Comparison of ENCODE assay signal across 8 cellular contexts in the genomic region with DNA sequence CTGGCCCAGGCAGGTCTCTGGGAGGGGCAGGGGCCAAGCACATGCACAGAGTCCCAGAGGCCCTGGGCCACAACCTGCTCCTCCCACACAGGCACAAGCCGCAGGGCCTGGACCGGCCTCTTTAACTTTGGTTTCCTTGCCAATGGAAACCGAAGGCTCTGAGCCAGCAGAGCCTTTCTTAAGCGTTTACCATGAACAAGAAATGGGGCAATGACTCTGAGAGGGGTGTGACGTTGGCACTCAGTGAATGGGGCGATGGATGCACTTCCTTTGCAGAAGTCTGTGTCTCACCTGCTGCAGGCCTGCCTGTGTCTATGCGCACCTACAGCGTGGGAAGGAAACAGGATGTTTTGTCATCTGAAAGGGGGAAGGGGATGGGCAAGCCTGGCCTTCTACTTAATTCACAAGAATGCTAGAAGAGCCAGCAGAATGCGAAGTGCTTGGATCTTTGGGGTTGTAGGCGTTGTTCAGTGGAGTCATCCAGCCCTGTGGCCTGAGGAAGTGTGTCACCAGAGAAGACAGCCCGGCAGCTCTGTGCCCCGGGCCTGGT. TPM values are rescaled to one million over a fixed set of nuclear protein-coding genes. Genes with fewer than 3 reads are reported as not detected.
DNase-seq lines count a peak whose midpoint lies in the region; ATAC-seq, FAIRE-seq and TF ChIP-seq lines count a peak whose summit lies in the region.

No MANE protein-coding gene starts in this region.

- H2BK5ac ChIP-seq in mesendoderm (ENCODE audit: low read length): no peak overlapping the region

- TF ChIP-seq POLR2A in stomach (IDR thresholded peaks at IDR 0.05): no peak

- TF ChIP-seq CTCF in brain (conservative IDR thresholded peaks at IDR 0.05) (no peak), stomach (IDR thresholded peaks at IDR 0.05) (no peak)

- no peak for DNase-seq in T-helper 2 cell treated with Interferon-gamma antibody and Interleukin-4, amounts not matched to agents 5 μg/mL and 100 μg/mL, for 36 hours (ENCODE audit: low spot score)
- DNase-seq in mesendoderm (peak; percentile 69), stomach (peak; percentile 29), NCI-H1436 treated with DMSO at 0.1 percent for 48 hours (lab: John Stamatoyannopoulos, UW) (no peak), RCC 7860 (ENCODE audit: low spot score) (no peak), globus pallidus (ENCODE audit: low spot score) (no peak)

- peak overlapping the region; percentile 60 for H3K27ac Mint-ChIP-seq in T-helper 2 cell treated with Interferon-gamma antibody and Interleukin-4, amounts not matched to agents 5 μg/mL and 100 μg/mL, for 36 hours
- peak overlapping the region; percentile 53 to 92 (median 74) for H3K27ac Mint-ChIP-seq in brain

- H3K36me3 Mint-ChIP-seq in T-helper 2 cell treated with Interferon-gamma antibody and Interleukin-4, amounts not matched to agents 5 μg/mL and 100 μg/mL, for 36 hours (ENCODE audit: low read depth): peaks cover 8% of the 10 kb centered on the region
- H3K36me3 Mint-ChIP-seq in brain: peaks cover 42% of the 10 kb centered on the region

- ATAC-seq in GM18868 (IDR thresholded peaks at IDR 0.05; ENCODE audit: unreplicated experiment): no peak

- no peak overlapping the region for H3K23ac ChIP-seq in mesendoderm (ENCODE audit: low read length)

- H3K9me3 ChIP-seq in stomach: no peaks in the 10 kb centered on the region

- no peak overlapping the region for H3K9ac ChIP-seq in mesendoderm (ENCODE audit: low read length)

- H4K5ac ChIP-seq in mesendoderm (ENCODE audit: low read length): no peak overlapping the region

- H3K27me3 ChIP-seq in mesendoderm (ENCODE audit: insufficient read depth, low read length, poor library complexity): no peaks in the 10 kb centered on the region
- H3K27me3 ChIP-seq in stomach: no peaks in the 10 kb centered on the region

- H3K4me3 Mint-ChIP-seq in T-helper 2 cell treated with Interferon-gamma antibody and Interleukin-4, amounts not matched to agents 5 μg/mL and 100 μg/mL, for 36 hours: no peak overlapping the region
- H3K4me3 Mint-ChIP-seq in brain: no peak overlapping the region

- H3K18ac ChIP-seq in mesendoderm (ENCODE audit: low read length): no peak overlapping the region

- no peak overlapping the region for H2BK15ac ChIP-seq in mesendoderm (replicated peaks; ENCODE audit: low read depth)

- no peak for TF ChIP-seq EP300 in stomach (IDR thresholded peaks at IDR 0.05)

- no peak for FAIRE-seq in RCC 7860 (lab: Jason Lieb, UNC)

- intact Hi-C loops in stomach (cut with DNase I; ENCODE audit: low total_unique reads): loop anchor here (5.0 to 10.0 kb wide), 2 partner anchors 345 to 443 kb away; no protein-coding TSS in a partner anchor

- H3K4me1 Mint-ChIP-seq in T-helper 2 cell treated with Interferon-gamma antibody and Interleukin-4, amounts not matched to agents 5 μg/mL and 100 μg/mL, for 36 hours (ENCODE audit: low read depth): peaks cover 5% of the 10 kb centered on the region
- H3K4me1 Mint-ChIP-seq in brain: peaks cover 34% of the 10 kb centered on the region

- H3K56ac ChIP-seq in mesendoderm (ENCODE audit: low read length): peak overlapping the region; percentile 22

- H2AK5ac ChIP-seq in mesendoderm (ENCODE audit: low read length): no peak overlapping the region

- H3K4me1 ChIP-seq in mesendoderm (ENCODE audit: control insufficient read depth, low read depth, low read length) (peaks cover 5% of the 10 kb centered on the region), stomach (peaks cover 0 to 24% (median 4%) of the 10 kb centered on the region in 4 donors)

- H4K8ac ChIP-seq in mesendoderm (ENCODE audit: low read depth, low read length): no peak overlapping the region

- no peaks in the 10 kb centered on the region for H3K79me1 ChIP-seq in mesendoderm (ENCODE audit: low read length)

- no peak overlapping the region for H3K4me3 ChIP-seq in mesendoderm (ENCODE audit: low read length)
- no peak overlapping the region for H3K4me3 ChIP-seq in stomach

- H3K79me2 ChIP-seq in mesendoderm (ENCODE audit: control insufficient read depth, insufficient read depth, low read length): no peaks in the 10 kb centered on the region

- no peak overlapping the region for H3K4ac ChIP-seq in mesendoderm (ENCODE audit: low read depth, low read length)

- H3K36me3 ChIP-seq in mesendoderm (ENCODE audit: control insufficient read depth, insufficient read depth, low read length): peaks cover 4% of the 10 kb centered on the region
- H3K36me3 ChIP-seq in stomach: peaks cover 10 to 99% (median 89%) of the 10 kb centered on the region in 4 donors

- no peaks in the 10 kb centered on the region for H3K27me3 Mint-ChIP-seq in T-helper 2 cell treated with Interferon-gamma antibody and Interleukin-4, amounts not matched to agents 5 μg/mL and 100 μg/mL, for 36 hours (ENCODE audit: low read depth)
- no peaks in the 10 kb centered on the region for H3K27me3 Mint-ChIP-seq in brain

- H3K4me2 ChIP-seq in mesendoderm (ENCODE audit: low read length): no peak overlapping the region

- WGBS in mesendoderm (ENCODE audit: extremely low coverage, insufficient coverage, low lambda C conversion rate): no CpG with 5 or more reads among the region's 12 CpGs
- WGBS in stomach, 5 donors: 59 to 74% (median 63%) methylated on average over 12 of the region's 12 CpGs

- H2BK120ac ChIP-seq in mesendoderm (ENCODE audit: low read depth, low read length): no peak overlapping the region

- H3K27ac ChIP-seq in mesendoderm (ENCODE audit: low read depth, low read length) (no peak overlapping the region), stomach (peak overlapping the region in 1 of 5 donors; percentile 25)

- H3K9me3 Mint-ChIP-seq in T-helper 2 cell treated with Interferon-gamma antibody and Interleukin-4, amounts not matched to agents 5 μg/mL and 100 μg/mL, for 36 hours: no peaks in the 10 kb centered on the region
- H3K9me3 Mint-ChIP-seq in brain: no peaks in the 10 kb centered on the region

RNA-seq across cellular contexts. Expression of a gene that starts 41.8 kb away (rescaled TPM):
- polyA plus RNA-seq in brain (ENCODE audit: insufficient read depth, low read depth, low replicate concordance) (39.4 TPM), stomach (10 to 100 TPM; 12.3 to 17.0 (median 13.9) TPM)
- 14.8 TPM for polyA plus RNA-seq in mesendoderm (2013, experiment 1 of 2)
- 14.7 TPM for polyA plus RNA-seq in mesendoderm (2013, experiment 2 of 2)
- total RNA-seq in stomach: 100 to 1,000 TPM in 2 of 5 donors, 10 to 100 TPM in 2, 1 to 10 TPM in 1; 9.9 to 163 (median 61.5) TPM

RNA-seq across cellular contexts. Expression of a gene that starts 42.1 kb away (rescaled TPM):
- 15.6 TPM for polyA plus RNA-seq in brain (ENCODE audit: insufficient read depth, low read depth, low replicate concordance)
- 44.4 TPM for polyA plus RNA-seq in mesendoderm (2013, experiment 1 of 2)
- 43.9 TPM for polyA plus RNA-seq in mesendoderm (2013, experiment 2 of 2)
- total RNA-seq in stomach: 10 to 100 TPM in 4 of 5 donors, 1 to 10 TPM in 1; 5.8 to 74.1 (median 40.6) TPM
- polyA plus RNA-seq in stomach: 10 to 100 TPM; 13.8 to 23.4 (median 20.1) TPM

RNA-seq across cellular contexts. Expression of a gene that starts 46.6 kb away (rescaled TPM):
- not detected for polyA plus RNA-seq in brain (ENCODE audit: insufficient read depth, low read depth, low replicate concordance)
- 0.04 TPM for polyA plus RNA-seq in mesendoderm (2013, experiment 1 of 2)
- 0.03 TPM for polyA plus RNA-seq in mesendoderm (2013, experiment 2 of 2)
- total RNA-seq in stomach: not detected
- polyA plus RNA-seq in stomach: not detected

RNA-seq across cellular contexts. Expression of a gene that starts 53.4 kb away (rescaled TPM):
- polyA plus RNA-seq in brain (ENCODE audit: insufficient read depth, low read depth, low replicate concordance): 1.4 TPM
- polyA plus RNA-seq in mesendoderm (2013, experiment 1 of 2): 0.29 TPM
- 0.35 TPM for polyA plus RNA-seq in mesendoderm (2013, experiment 2 of 2)
- 1 to 10 TPM in 1 of 5 donors, under 1 TPM in 2, not detected in 2; 0.72 to 4.0 (median 0.92) TPM for total RNA-seq in stomach
- 1 to 10 TPM in 2 of 3 donors, under 1 TPM in 1; 0.33 to 2.7 (median 2.6) TPM for polyA plus RNA-seq in stomach

Comparison
In these comparisons a context has a peak if more than half of its experiments do, and no peak if none do; other contexts are left out.
1. DNase-seq: peak in mesendoderm (single experiment) and stomach (single experiment); none in T-helper 2 cell treated with Interferon-gamma antibody and Interleukin-4, amounts not matched to agents 5 μg/mL and 100 μg/mL, for 36 hours (single experiment), NCI-H1436 treated with DMSO at 0.1 percent for 48 hours (single experiment), RCC 7860 (single experiment) and globus pallidus (single experiment).